Comparison of ENCODE assay signal across 8 cellular contexts in the genomic region with DNA sequence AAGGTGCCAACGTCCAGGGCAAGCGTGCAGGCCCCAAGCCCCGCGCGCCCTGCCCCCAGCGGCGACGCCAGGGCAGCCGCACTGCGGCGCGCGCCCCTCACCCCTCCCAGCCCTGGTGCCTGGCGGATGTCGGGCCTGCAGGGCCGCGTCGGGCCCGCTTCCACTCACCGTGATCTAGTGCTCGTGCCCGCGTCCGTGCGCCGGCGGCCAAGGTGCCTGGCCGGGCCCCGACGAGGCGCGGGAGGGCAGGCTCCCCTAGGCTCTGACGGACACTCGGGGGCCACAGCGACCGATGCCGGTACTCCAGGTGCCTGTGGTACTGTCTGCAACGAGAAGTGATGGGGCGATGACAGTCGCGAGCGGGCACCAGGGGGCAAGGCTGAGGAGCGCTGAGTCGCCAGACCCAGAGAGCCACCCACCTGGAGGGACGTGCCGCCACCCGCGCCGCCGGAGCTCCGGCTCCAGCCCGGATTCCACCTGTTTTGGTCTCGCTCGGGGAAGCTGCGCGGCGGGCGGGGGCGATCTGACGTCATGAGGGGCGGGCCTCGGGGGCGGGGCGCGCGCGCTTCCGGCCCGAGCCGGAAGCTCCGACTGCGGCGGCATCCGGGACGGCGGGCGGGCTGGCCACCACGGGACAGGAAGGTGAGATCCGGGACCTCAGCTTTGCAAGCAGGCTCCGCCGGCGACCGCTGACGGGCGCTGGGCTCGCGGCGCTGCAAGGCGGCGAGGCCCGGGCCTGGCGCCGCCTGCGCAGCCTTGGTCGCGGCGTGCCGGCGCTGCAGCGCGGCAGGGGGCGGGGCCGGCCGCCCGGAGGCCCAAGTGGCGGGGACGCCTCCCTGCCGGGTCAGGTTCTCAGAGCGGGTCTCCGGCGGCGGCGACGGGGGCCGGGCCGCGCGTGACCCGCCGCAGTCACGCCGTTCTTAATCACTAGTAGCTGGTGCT. TPM values are rescaled to one million over a fixed set of nuclear protein-coding genes. Genes with fewer than 3 reads are reported as not detected.
DNase-seq lines count a peak whose midpoint lies in the region; ATAC-seq and TF ChIP-seq lines count a peak whose summit lies in the region.

A gene with protein sequence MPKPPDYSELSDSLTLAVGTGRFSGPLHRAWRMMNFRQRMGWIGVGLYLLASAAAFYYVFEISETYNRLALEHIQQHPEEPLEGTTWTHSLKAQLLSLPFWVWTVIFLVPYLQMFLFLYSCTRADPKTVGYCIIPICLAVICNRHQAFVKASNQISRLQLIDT (plus strand): TSS at position 927 of the 942 bp plus-strand sequence. CDS start 89 bp downstream, outside the sequence.
A gene with protein sequence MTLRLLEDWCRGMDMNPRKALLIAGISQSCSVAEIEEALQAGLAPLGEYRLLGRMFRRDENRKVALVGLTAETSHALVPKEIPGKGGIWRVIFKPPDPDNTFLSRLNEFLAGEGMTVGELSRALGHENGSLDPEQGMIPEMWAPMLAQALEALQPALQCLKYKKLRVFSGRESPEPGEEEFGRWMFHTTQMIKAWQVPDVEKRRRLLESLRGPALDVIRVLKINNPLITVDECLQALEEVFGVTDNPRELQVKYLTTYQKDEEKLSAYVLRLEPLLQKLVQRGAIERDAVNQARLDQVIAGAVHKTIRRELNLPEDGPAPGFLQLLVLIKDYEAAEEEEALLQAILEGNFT (minus strand): TSS at position 507 of the 942 bp plus-strand sequence. CDS start 655 bp downstream, outside the sequence.

- H3K18ac ChIP-seq in H9 (ENCODE audit: insufficient read length, low read depth, low read length) = peak within 1 kb of the TSS; percentile 92

- peak within 1 kb of the TSS; percentile 87 for H3K9ac ChIP-seq in H9 (ENCODE audit: extremely low read depth, insufficient read length, low read length)

- no peaks in the 10 kb centered on the region for H3K27me3 Mint-ChIP-seq in H9 (ENCODE audit: low read depth)
- no peaks in the 10 kb centered on the region for H3K27me3 Mint-ChIP-seq in activated naive CD8-positive, alpha-beta T cell treated with anti-CD3 and anti-CD28 coated beads for 36 hours

- no peak within 1 kb of the TSS for H3K27ac ChIP-seq in H9 (ENCODE audit: insufficient read length, low read depth, low read length)
- H3K27ac ChIP-seq in upper lobe of left lung = peak within 1 kb of the TSS; percentile 93 to 99 (median 98)

- H3K9me3 ChIP-seq in H9 (ENCODE audit: control insufficient read depth, low read depth, low read length) (no peaks in the 10 kb centered on the region), upper lobe of left lung (no peaks in the 10 kb centered on the region)

- no peak within 1 kb of the TSS for H3T11ph ChIP-seq in H9 (ENCODE audit: low read length)

- peak within 1 kb of the TSS; percentile 93 to 95 for H3K4me3 Mint-ChIP-seq in H9
- peak within 1 kb of the TSS; percentile 98 for H3K4me3 Mint-ChIP-seq in activated naive CD8-positive, alpha-beta T cell treated with anti-CD3 and anti-CD28 coated beads for 36 hours

- H3K27ac Mint-ChIP-seq in H9 = peak within 1 kb of the TSS; percentile 90 to 97 (median 93)
- peak within 1 kb of the TSS; percentile 89 for H3K27ac Mint-ChIP-seq in activated naive CD8-positive, alpha-beta T cell treated with anti-CD3 and anti-CD28 coated beads for 36 hours

- no peak within 1 kb of the TSS for H2BK120ac ChIP-seq in H9 (ENCODE audit: low read depth, low read length, poor library complexity, severe bottlenecking)

- no peaks in the 10 kb centered on the region for H4K20me1 ChIP-seq in H9 (ENCODE audit: control insufficient read depth, insufficient read depth, insufficient read length)

- no peak within 1 kb of the TSS for H4K8ac ChIP-seq in H9 (replicated peaks; ENCODE audit: insufficient read length, low read depth, low read length)

- H4K91ac ChIP-seq in H9 (ENCODE audit: insufficient read length, low read depth, low read length) = no peak within 1 kb of the TSS

- no peak within 1 kb of the TSS for H3K56ac ChIP-seq in H9 (ENCODE audit: insufficient read length, low read depth, low read length)

- H3K9me3 Mint-ChIP-seq in H9 = no peaks in the 10 kb centered on the region
- H3K9me3 Mint-ChIP-seq in activated naive CD8-positive, alpha-beta T cell treated with anti-CD3 and anti-CD28 coated beads for 36 hours = no peaks in the 10 kb centered on the region

- no peak within 1 kb of the TSS for H3K23ac ChIP-seq in H9 (ENCODE audit: insufficient read length, low read depth, low read length)

- peak in 1 of 4 donors; percentile 18 for TF ChIP-seq EP300 in upper lobe of left lung (IDR thresholded peaks at IDR 0.05)

- H3K4me1 ChIP-seq in H9 (ENCODE audit: insufficient read depth, low read length) (no peaks in the 10 kb centered on the region), upper lobe of left lung (peaks cover 20 to 37% (median 25%) of the 10 kb centered on the region in 4 donors)

- H3K23me2 ChIP-seq in H9 (ENCODE audit: insufficient read length, low read depth, low read length, poor library complexity, severe bottlenecking) = peaks cover 3% of the 10 kb centered on the region

- H3K4me2 ChIP-seq in H9 (ENCODE audit: insufficient read depth, insufficient read length, low read length) = peak within 1 kb of the TSS; percentile 95

- peak within 1 kb of the TSS; percentile 37 for H2AFZ ChIP-seq in H9 (ENCODE audit: low read length)

- H3K14ac ChIP-seq in H9 (ENCODE audit: insufficient read depth, low read length) = peak within 1 kb of the TSS; percentile 93

- H3K4me1 Mint-ChIP-seq in H9 = peaks cover 11 to 18% of the 10 kb centered on the region in 2 experiments
- peaks cover 42% of the 10 kb centered on the region for H3K4me1 Mint-ChIP-seq in activated naive CD8-positive, alpha-beta T cell treated with anti-CD3 and anti-CD28 coated beads for 36 hours

- H2BK5ac ChIP-seq in H9 (ENCODE audit: insufficient read length, low read length) = peak within 1 kb of the TSS; percentile 58

- H4K5ac ChIP-seq in H9 (ENCODE audit: insufficient read length, low read depth, low read length) = no peak within 1 kb of the TSS

- H3K27me3 ChIP-seq in H9 (ENCODE audit: insufficient read depth, low read length) = no peaks in the 10 kb centered on the region
- no peaks in the 10 kb centered on the region for H3K27me3 ChIP-seq in upper lobe of left lung

- DNase-seq in H9 = peak; percentile 93
- peak; percentile 72 for DNase-seq in M059J (ENCODE audit: low read depth)
- peak; percentile 54 for DNase-seq in SKM-1 treated with dmso at 0.1 percent for 144 hours (lab: John Stamatoyannopoulos, UW; ENCODE audit: unreplicated experiment)
- DNase-seq in activated naive CD8-positive, alpha-beta T cell treated with anti-CD3 and anti-CD28 coated beads for 36 hours = peak; percentile 90
- DNase-seq in cardiac septum (ENCODE audit: low spot score) = peak; percentile 95
- DNase-seq in posterior vena cava (ENCODE audit: low spot score) = peak; percentile 97
- DNase-seq in upper lobe of left lung = peak; percentile 88 to 98

- peaks cover 9% of the 10 kb centered on the region for H3K79me1 ChIP-seq in H9 (ENCODE audit: insufficient read depth, low read depth, low read length, poor library complexity, severe bottlenecking)

- no peak within 1 kb of the TSS for H2BK15ac ChIP-seq in H9 (ENCODE audit: low read depth, low read length)

- no peak within 1 kb of the TSS for H2AK5ac ChIP-seq in H9 (ENCODE audit: insufficient read length, low read length)

- TF ChIP-seq POLR2A in upper lobe of left lung (IDR thresholded peaks at IDR 0.05) = peak in 3 of 4 donors; percentile 65 to 92 (median 89)

- peaks cover 2 to 47% (median 10%) of the 10 kb centered on the region in 4 donors for H3K36me3 ChIP-seq in upper lobe of left lung

- H2BK12ac ChIP-seq in H9 (ENCODE audit: insufficient read length, low read depth, low read length) = no peak within 1 kb of the TSS

- no peaks in the 10 kb centered on the region; the same call in 1 of the 2 replicates for H3K79me2 ChIP-seq in H9 (ENCODE audit: insufficient read depth, low read length)

- WGBS in H9 (ENCODE audit: extremely low coverage, insufficient read length, low lambda C conversion rate) = no CpG with 5 or more reads among the region's 122 CpGs
- 0 to 1% methylated on average over 44 to 57 of the region's 122 CpGs for WGBS in upper lobe of left lung, 2 donors

- peak; percentile 93 to 96 for ATAC-seq in upper lobe of left lung (ENCODE audit: low FRiP score in 2 of 2)

- TF ChIP-seq CTCF in H9 (conservative IDR thresholded peaks at IDR 0.05) (peak; percentile 52), upper lobe of left lung (IDR thresholded peaks at IDR 0.05) (peak; percentile 18 to 70 (median 40))

- no peak within 1 kb of the TSS for H2BK20ac ChIP-seq in H9 (ENCODE audit: low read depth, low read length, poor library complexity, severe bottlenecking)

- no peak within 1 kb of the TSS for H3K4ac ChIP-seq in H9 (ENCODE audit: low read depth, low read length)

- H3K36me3 Mint-ChIP-seq in H9 (ENCODE audit: insufficient read depth in 1 of 3, low read depth in 3 of 3) = peaks cover 3 to 38% (median 34%) of the 10 kb centered on the region in 3 experiments; a peak in 6 of 7 replicates
- peaks cover 23% of the 10 kb centered on the region for H3K36me3 Mint-ChIP-seq in activated naive CD8-positive, alpha-beta T cell treated with anti-CD3 and anti-CD28 coated beads for 36 hours

- intact Hi-C loops in cardiac septum (cut with DNase I) = loop anchor here (1.0 to 2.0 kb wide), 2 partner anchors 23 to 68 kb away; a partner anchor contains a TSS
- intact Hi-C loops in posterior vena cava (cut with DNase I) = no loop called here

- peak within 1 kb of the TSS; percentile 100 for H3K4me3 ChIP-seq in GM08714 (ENCODE audit: low read length)
- H3K4me3 ChIP-seq in upper lobe of left lung = peak within 1 kb of the TSS; percentile 71 to 96 (median 84)

RNA-seq across cellular contexts. Expression of the first gene that starts in this region (rescaled TPM):
- total RNA-seq in H9 (2021) = 22.3 and 26.1 TPM in 2 replicates
- 8.2 and 11.6 TPM in 2 replicates for total RNA-seq in M059J (2014; rRNA removed; shearing (Covaris generic))
- 10 to 100 TPM; 14.3 to 14.5 TPM for total RNA-seq in activated naive CD8-positive, alpha-beta T cell treated with anti-CD3 and anti-CD28 coated beads for 36 hours
- 17.3 TPM for total RNA-seq in cardiac septum
- 10 to 100 TPM; 13.6 to 16.3 TPM for total RNA-seq in posterior vena cava
- 10 to 100 TPM in 4 of 6 donors, 1 to 10 TPM in 2; 2.6 to 32.1 (median 18.0) TPM for total RNA-seq in upper lobe of left lung

RNA-seq across cellular contexts. Expression of the second gene that starts in this region (rescaled TPM):
- total RNA-seq in H9 (2021) = 13.6 and 14.7 TPM in 2 replicates
- 9.8 and 10.9 TPM in 2 replicates for total RNA-seq in M059J (2014; rRNA removed; shearing (Covaris generic))
- total RNA-seq in activated naive CD8-positive, alpha-beta T cell treated with anti-CD3 and anti-CD28 coated beads for 36 hours = 10 to 100 TPM; 16.6 to 16.7 TPM
- total RNA-seq in cardiac septum = 58.1 TPM
- 10 to 100 TPM; 21.7 to 21.8 TPM for total RNA-seq in posterior vena cava
- total RNA-seq in upper lobe of left lung = 10 to 100 TPM; 14.7 to 43.8 (median 36.4) TPM
